Comparison of ENCODE assay signal across 10 cellular contexts in genomic region chr10:95260909-95261552, GRCh38. TPM values are rescaled to one million over a fixed set of nuclear protein-coding genes. Genes with fewer than 3 reads are reported as not detected.
DNase-seq lines count a peak whose midpoint lies in the region; TF ChIP-seq lines count a peak whose summit lies in the region.
"Had no signal": no experiment of that assay in that cellular context is flagged by ENCODE, and none has a peak within 500 bp of the region (broad histone marks: within the 10 kb centered on the region; RNA-seq: fewer than 3 reads in every experiment).

No MANE protein-coding gene starts in this region.

- H3K27ac ChIP-seq in KMS-11 (peak overlapping the region; percentile 93), mammary epithelial cell (ENCODE audit: insufficient read depth, low read depth, low read length) (peak overlapping the region; percentile 94), liver (ENCODE audit: low read depth in 1 of 2, low read length in 2 of 2) (peak overlapping the region; percentile 69 to 86), tibial nerve (peak overlapping the region in 3 of 4 donors; percentile 1 to 44 (median 19))

- TF ChIP-seq CTCF in KMS-11 (conservative IDR thresholded peaks at IDR 0.05; ENCODE audit: low read depth, low read length): no peak
- no peak for TF ChIP-seq CTCF in mammary epithelial cell (conservative IDR thresholded peaks at IDR 0.05 in 1 of 2, IDR thresholded peaks at IDR 0.05 in 1 of 2; ENCODE audit: extremely low read depth in 1 of 2, insufficient read depth in 1 of 2, low read depth in 1 of 2, low read length in 2 of 2)
- no peak for TF ChIP-seq CTCF in liver (IDR thresholded peaks at IDR 0.05; ENCODE audit: low read depth, low read length, missing input control)
- no peak for TF ChIP-seq CTCF in tibial nerve (IDR thresholded peaks at IDR 0.05)

- peak overlapping the region; percentile 70 for H3K4me2 ChIP-seq in KMS-11
- peak overlapping the region; percentile 61 for H3K4me2 ChIP-seq in mammary epithelial cell (ENCODE audit: insufficient read depth, low read depth, low read length)

- H3K27me3 ChIP-seq in KMS-11 (ENCODE audit: insufficient read depth, low read depth): no peaks in the 10 kb centered on the region
- H3K27me3 ChIP-seq in mammary epithelial cell (ENCODE audit: insufficient read depth, low read length): no peaks in the 10 kb centered on the region
- no peaks in the 10 kb centered on the region for H3K27me3 ChIP-seq in liver (ENCODE audit: control insufficient read depth in 4 of 4, insufficient read depth in 4 of 4, low read length in 3 of 4)
- H3K27me3 ChIP-seq in tibial nerve: no peaks in the 10 kb centered on the region

- peaks cover 81% of the 10 kb centered on the region for H3K4me1 ChIP-seq in KMS-11 (ENCODE audit: low read depth, poor library complexity, severe bottlenecking)
- H3K4me1 ChIP-seq in mammary epithelial cell (ENCODE audit: insufficient read depth, low read length): peaks cover 43% of the 10 kb centered on the region
- H3K4me1 ChIP-seq in liver (ENCODE audit: control insufficient read depth in 4 of 4, insufficient read depth in 4 of 4, low read length in 3 of 4): peaks cover 0 to 8% (median 4%) of the 10 kb centered on the region in 4 donors
- peaks cover 0 to 14% (median under 1%) of the 10 kb centered on the region in 4 donors for H3K4me1 ChIP-seq in tibial nerve

- CTCF ChIA-PET in mammary epithelial cell (lab: Charles Lee; ENCODE audit: low non-redundant PET): no interaction called here

- in situ Hi-C loops in mammary epithelial cell (cut with MboI; ENCODE audit: low sequenced_read_pairs in 2 of 2): no loop called here

- dilution Hi-C loops in mammary epithelial cell (cut with HindIII; ENCODE audit: low sequenced_read_pairs): no loop called here

- DNase-seq in mammary epithelial cell: peak; percentile 51
- no peak for DNase-seq in tibial nerve (ENCODE audit: low spot score in 2 of 2)
- DNase-seq in HuH-7 (ENCODE audit: low spot score): no peak
- no peak for DNase-seq in activated gamma-delta T cell (lab: John Stamatoyannopoulos, UW)
- no peak for DNase-seq in stimulated activated CD4-positive, alpha-beta T cell treated with anti-CD3 and anti-CD28 coated beads, Interleukin-2, amount 100 ng/mL, for 48 hours
- DNase-seq in activated naive CD4-positive, alpha-beta T cell treated with anti-CD3 and anti-CD28 coated beads, Interleukin-2, amount 50 U/mL, for 16 hours: no peak
- DNase-seq: amygdala, NCI-H510A had no signal

- WGBS in mammary epithelial cell (ENCODE audit: low coverage, missing lambda C conversion rate): 58% methylated on average over 3 of the region's 4 CpGs
- WGBS in liver: 88% methylated on average over 4 of the region's 4 CpGs
- WGBS in tibial nerve, 2 donors: 70 to 74% methylated on average over 4 of the region's 4 CpGs

- no peak for TF ChIP-seq EP300 in tibial nerve (IDR thresholded peaks at IDR 0.05)

- H3K9me3 ChIP-seq in mammary epithelial cell (replicated peaks; ENCODE audit: insufficient read depth, low read length): peaks cover 4% of the 10 kb centered on the region
- H3K9me3 ChIP-seq in liver (ENCODE audit: control insufficient read depth in 4 of 4, low read length in 3 of 4): no peaks in the 10 kb centered on the region
- H3K9me3 ChIP-seq in tibial nerve: peaks cover 0 to 7% (median 3%) of the 10 kb centered on the region in 4 donors

- H3K36me3 ChIP-seq in KMS-11 (ENCODE audit: insufficient read depth) (peaks cover 9% of the 10 kb centered on the region; the same call in 1 of the 2 replicates), mammary epithelial cell (ENCODE audit: insufficient read depth, low read length) (peaks cover 31% of the 10 kb centered on the region), liver (ENCODE audit: control insufficient read depth in 4 of 4, insufficient read depth in 3 of 4, low read depth in 1 of 4, low read length in 3 of 4) (peaks cover 4 to 27% (median 24%) of the 10 kb centered on the region in 4 donors), tibial nerve (peaks cover 0 to 32% (median 3%) of the 10 kb centered on the region in 3 donors)

- intact Hi-C loops in mammary epithelial cell (cut with micrococcal nuclease): no loop called here

- H3K79me2 ChIP-seq in KMS-11 (ENCODE audit: insufficient read depth, low read depth) (no peaks in the 10 kb centered on the region; the same call in 1 of the 2 replicates), mammary epithelial cell (ENCODE audit: insufficient read depth, low read length) (peaks cover 67% of the 10 kb centered on the region)

- no peak for TF ChIP-seq POLR2A in tibial nerve (IDR thresholded peaks at IDR 0.05)

- BruUV-seq in mammary epithelial cell (replicated peaks; lab: Mats Ljungman, UMichigan): TSS peak; percentile 81

- H3K9ac ChIP-seq in KMS-11 (peak overlapping the region; percentile 62), mammary epithelial cell (ENCODE audit: insufficient read depth, low read length) (peak overlapping the region; percentile 65), liver (ENCODE audit: low read depth in 1 of 2, low read length in 2 of 2) (no peak overlapping the region)

- TF ChIP-seq RAD21 in liver (IDR thresholded peaks at IDR 0.05): no peak

- H2AFZ ChIP-seq in KMS-11 (ENCODE audit: low read depth): peak overlapping the region; percentile 20; the same call in 1 of the 2 replicates
- no peak overlapping the region for H2AFZ ChIP-seq in mammary epithelial cell (ENCODE audit: low read depth, low read length)

- no peak overlapping the region for H3K4me3 ChIP-seq in KMS-11 (IDR thresholded peaks at IDR 0.05; ENCODE audit: insufficient read depth, low read depth, low read length)
- H3K4me3 ChIP-seq in mammary epithelial cell (replicated peaks in 1 of 3; ENCODE audit: insufficient read depth in 1 of 3, low read depth in 2 of 3, low read length in 3 of 3): no peak overlapping the region
- no peak overlapping the region for H3K4me3 ChIP-seq in liver (ENCODE audit: low read depth in 1 of 3, low read length in 3 of 3)
- H3K4me3 ChIP-seq in tibial nerve: no peak overlapping the region

- no peaks in the 10 kb centered on the region for H4K20me1 ChIP-seq in KMS-11 (ENCODE audit: insufficient read depth)
- H4K20me1 ChIP-seq in mammary epithelial cell (ENCODE audit: insufficient read depth, low read length): no peaks in the 10 kb centered on the region

TF ChIP-seq in liver, 16 proteins besides CTCF, POLR2A, EP300 and RAD21 (continues in another document):
- TF ChIP-seq JUND (IDR thresholded peaks at IDR 0.05) (no peak), EGR1 (IDR thresholded peaks at IDR 0.05; ENCODE audit: low read depth in 2 of 2) (no peak), GABPA (IDR thresholded peaks at IDR 0.05 in 1 of 2, conservative IDR thresholded peaks at IDR 0.05 in 1 of 2) (no peak), NR2F2 (IDR thresholded peaks at IDR 0.05) (no peak), HNF4G (IDR thresholded peaks at IDR 0.05) (no peak), RXRA (IDR thresholded peaks at IDR 0.05) (no peak), FOXA2 (IDR thresholded peaks at IDR 0.05) (no peak), MAX (IDR thresholded peaks at IDR 0.05) (no peak), SP1 (IDR thresholded peaks at IDR 0.05) (no peak), HNF4A (conservative IDR thresholded peaks at IDR 0.05) (no peak)
- TF ChIP-seq, protein P1, sequence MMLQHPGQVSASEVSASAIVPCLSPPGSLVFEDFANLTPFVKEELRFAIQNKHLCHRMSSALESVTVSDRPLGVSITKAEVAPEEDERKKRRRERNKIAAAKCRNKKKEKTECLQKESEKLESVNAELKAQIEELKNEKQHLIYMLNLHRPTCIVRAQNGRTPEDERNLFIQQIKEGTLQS (IDR thresholded peaks at IDR 0.05): no peak
- TF ChIP-seq, protein P2, sequence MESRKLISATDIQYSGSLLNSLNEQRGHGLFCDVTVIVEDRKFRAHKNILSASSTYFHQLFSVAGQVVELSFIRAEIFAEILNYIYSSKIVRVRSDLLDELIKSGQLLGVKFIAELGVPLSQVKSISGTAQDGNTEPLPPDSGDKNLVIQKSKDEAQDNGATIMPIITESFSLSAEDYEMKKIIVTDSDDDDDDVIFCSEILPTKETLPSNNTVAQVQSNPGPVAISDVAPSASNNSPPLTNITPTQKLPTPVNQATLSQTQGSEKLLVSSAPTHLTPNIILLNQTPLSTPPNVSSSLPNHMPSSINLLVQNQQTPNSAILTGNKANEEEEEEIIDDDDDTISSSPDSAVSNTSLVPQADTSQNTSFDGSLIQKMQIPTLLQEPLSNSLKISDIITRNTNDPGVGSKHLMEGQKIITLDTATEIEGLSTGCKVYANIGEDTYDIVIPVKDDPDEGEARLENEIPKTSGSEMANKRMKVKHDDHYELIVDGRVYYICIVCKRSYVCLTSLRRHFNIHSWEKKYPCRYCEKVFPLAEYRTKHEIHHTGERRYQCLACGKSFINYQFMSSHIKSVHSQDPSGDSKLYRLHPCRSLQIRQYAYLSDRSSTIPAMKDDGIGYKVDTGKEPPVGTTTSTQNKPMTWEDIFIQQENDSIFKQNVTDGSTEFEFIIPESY (IDR thresholded peaks at IDR 0.05): no peak

RNA-seq across cellular contexts. Expression of gene PDLIM1, which starts 29.8 kb away (rescaled TPM):
- total RNA-seq in mammary epithelial cell: 100 to 1,000 TPM; 105 to 364 TPM
- 290 TPM for polyA plus RNA-seq in mammary epithelial cell
- 643 TPM for polyA minus RNA-seq in mammary epithelial cell
- 10 to 100 TPM; 16.8 to 22.3 TPM for total RNA-seq in liver
- 10 to 100 TPM; 66.7 to 73.4 TPM for polyA plus RNA-seq in liver
- 100 to 1,000 TPM; 113 to 150 (median 128) TPM for total RNA-seq in tibial nerve

Comparison
In these comparisons a context has a peak if more than half of its experiments do, and no peak if none do; other contexts are left out.
1. H3K27ac ChIP-seq: peak in every context shown above with its lines; median percentile 94 in mammary epithelial cell; 93 in KMS-11; 78 in liver; 19 in tibial nerve.
2. H3K9ac ChIP-seq: peak in KMS-11 (single experiment) and mammary epithelial cell (single experiment); none in liver (0 of 2).
3. RNA of gene PDLIM1, which starts 29.8 kb away (total RNA-seq): 105 to 364 TPM in mammary epithelial cell and 113 to 150 TPM in tibial nerve; 16.8 to 22.3 TPM in liver; every median in the first group is over 4 times any median in the second.